In genomic region chr3:11053926-11054503, GRCh38 we compare ENCODE assay signal across 15 cellular contexts.
DNase-seq lines count a peak whose midpoint lies in the region; ATAC-seq, FAIRE-seq and TF ChIP-seq lines count a peak whose summit lies in the region.
"Had no signal": no experiment of that assay in that cellular context is flagged by ENCODE, and none has a peak within 500 bp of the region (broad histone marks: within the 10 kb centered on the region; RNA-seq: fewer than 3 reads in every experiment).

No MANE protein-coding gene starts in this region.

- H4K20me1 ChIP-seq in PC-3 (ENCODE audit: low read length): no peaks in the 10 kb centered on the region
- H4K20me1 ChIP-seq: BLaER1 had no signal

- H3K27me3 Mint-ChIP-seq in natural killer cell treated with Interleukin-12 subunit alpha and Interleukin-12 subunit beta and Interleukin-15 and Interleukin-18, amount 100 ng/mL, for 72 hours: peaks cover 21 to 41% of the 10 kb centered on the region in 2 donors

- no peaks in the 10 kb centered on the region for H3K79me2 ChIP-seq in PC-3 (ENCODE audit: low read length)

- DNase-seq in PC-3 (peak; percentile 52), bronchial epithelial cell (ENCODE audit: low read depth) (peak; percentile 79), fibroblast of mammary gland (ENCODE audit: low read depth) (peak; percentile 3), HPDE6-E6E7 (ENCODE audit: extremely low spot score) (no peak), GM12892 (ENCODE audit: insufficient read length) (no peak)
- DNase-seq in natural killer cell treated with Interleukin-12 subunit alpha and Interleukin-12 subunit beta and Interleukin-15 and Interleukin-18, amount 100 ng/mL, for 72 hours (ENCODE audit: low spot score): no peak
- DNase-seq: AML-193; Caco-2; CD8-positive, alpha-beta memory T cell; DND-41; GDM1 had no signal

- H3K9me2 ChIP-seq in PC-3 (replicated peaks; ENCODE audit: low read length): no peaks in the 10 kb centered on the region

- no peak for TF ChIP-seq POLR2A in GM12892 (IDR thresholded peaks at IDR 0.05; ENCODE audit: low read depth, low read length)

- no peaks in the 10 kb centered on the region for H3K36me3 Mint-ChIP-seq in natural killer cell treated with Interleukin-12 subunit alpha and Interleukin-12 subunit beta and Interleukin-15 and Interleukin-18, amount 100 ng/mL, for 72 hours
- H3K36me3 Mint-ChIP-seq: CD8-positive, alpha-beta memory T cell; IgD-negative memory B cell had no signal

- H3F3A ChIP-seq in PC-3 (ENCODE audit: low read length, unreplicated experiment): no peaks in the 10 kb centered on the region

- POLR2A ChIA-PET in PC-3 (lab: Charles Lee; ENCODE audit: unreplicated experiment): interaction anchor here (0.6 kb wide), 1 partner anchor 110 kb away, joined by 3 read pairs; no protein-coding TSS in a partner anchor

- intact Hi-C loops in PC-3 (cut with micrococcal nuclease): no loop called here

- no peaks in the 10 kb centered on the region for H3K4me1 ChIP-seq in PC-3 (ENCODE audit: insufficient read depth, low read length)
- H3K4me1 ChIP-seq: Caco-2 had no signal

- TF ChIP-seq CTCF in PC-3 (conservative IDR thresholded peaks at IDR 0.05; ENCODE audit: low read depth, low read length) (no peak), bronchial epithelial cell (IDR thresholded peaks at IDR 0.05; ENCODE audit: insufficient read depth, low read length, severe bottlenecking) (no peak), fibroblast of mammary gland (conservative IDR thresholded peaks at IDR 0.05; ENCODE audit: control insufficient read depth, insufficient read depth, low read depth, low read length) (no peak)

- H3K36me3 ChIP-seq in PC-3 (ENCODE audit: low read depth, low read length): no peaks in the 10 kb centered on the region
- no peaks in the 10 kb centered on the region for H3K36me3 ChIP-seq in bronchial epithelial cell (ENCODE audit: control insufficient read depth, insufficient read depth, low read length)
- H3K36me3 ChIP-seq: BLaER1 had no signal

- H3K9me3 ChIP-seq in PC-3 (ENCODE audit: low read length): no peaks in the 10 kb centered on the region
- H3K9me3 ChIP-seq: BLaER1, Caco-2 had no signal

- no peak overlapping the region for H3K4me3 ChIP-seq in PC-3 (ENCODE audit: low read length)
- H3K4me3 ChIP-seq in bronchial epithelial cell (ENCODE audit: low read depth, low read length): no peak overlapping the region
- no peak overlapping the region for H3K4me3 ChIP-seq in fibroblast of mammary gland (ENCODE audit: control insufficient read depth, low read depth, low read length)
- H3K4me3 ChIP-seq: BLaER1 had no signal

- no peak overlapping the region for H3K4me2 ChIP-seq in PC-3 (ENCODE audit: low read length)
- H3K4me2 ChIP-seq: BLaER1 had no signal

- no peak overlapping the region for H2AFZ ChIP-seq in PC-3 (ENCODE audit: low read length)

- BruUV-seq in PC-3 (replicated peaks; lab: Mats Ljungman, UMichigan): no TSS peak

- H3K9ac ChIP-seq in PC-3 (ENCODE audit: low read length): no peak overlapping the region
- H3K9ac ChIP-seq: BLaER1 had no signal

- no peak overlapping the region for H3K27ac Mint-ChIP-seq in natural killer cell treated with Interleukin-12 subunit alpha and Interleukin-12 subunit beta and Interleukin-15 and Interleukin-18, amount 100 ng/mL, for 72 hours
- H3K27ac Mint-ChIP-seq: CD8-positive, alpha-beta memory T cell; IgD-negative memory B cell had no signal

- H3K27me3 ChIP-seq in PC-3 (ENCODE audit: low read length): peaks cover 28% of the 10 kb centered on the region
- peaks cover 5% of the 10 kb centered on the region for H3K27me3 ChIP-seq in bronchial epithelial cell (ENCODE audit: control insufficient read depth, insufficient read depth, low read length)
- H3K27me3 ChIP-seq: BLaER1 had no signal

- H3K4me1 Mint-ChIP-seq in natural killer cell treated with Interleukin-12 subunit alpha and Interleukin-12 subunit beta and Interleukin-15 and Interleukin-18, amount 100 ng/mL, for 72 hours (ENCODE audit: low read depth in 2 of 2): no peaks in the 10 kb centered on the region
- H3K4me1 Mint-ChIP-seq: CD8-positive, alpha-beta memory T cell had no signal

- CTCF ChIA-PET in PC-3 (lab: Charles Lee): interaction anchor here (0.7 to 2.0 kb wide), 2 partner anchors 52 to 103 kb away, joined by 3 to 8 read pairs; no protein-coding TSS in a partner anchor

- H3K9me3 Mint-ChIP-seq in natural killer cell treated with Interleukin-12 subunit alpha and Interleukin-12 subunit beta and Interleukin-15 and Interleukin-18, amount 100 ng/mL, for 72 hours: no peaks in the 10 kb centered on the region
- H3K9me3 Mint-ChIP-seq: IgD-negative memory B cell had no signal

- FAIRE-seq in bronchial epithelial cell (lab: Jason Lieb, UNC): no peak
- FAIRE-seq in GM12892 (lab: Jason Lieb, UNC): no peak
- FAIRE-seq: H54 had no signal

- peak; percentile 85 for ATAC-seq in PC-3
- ATAC-seq in natural killer cell treated with Interleukin-12 subunit alpha and Interleukin-12 subunit beta and Interleukin-15 and Interleukin-18, amount 100 ng/mL, for 72 hours: no peak
- ATAC-seq: HCT116 had no signal

- H3K27ac ChIP-seq in PC-3 (ENCODE audit: low read length): no peak overlapping the region
- H3K27ac ChIP-seq: BLaER1 had no signal

- H3K4me3 Mint-ChIP-seq in natural killer cell treated with Interleukin-12 subunit alpha and Interleukin-12 subunit beta and Interleukin-15 and Interleukin-18, amount 100 ng/mL, for 72 hours: no peak overlapping the region
- H3K4me3 Mint-ChIP-seq: CD8-positive, alpha-beta memory T cell; IgD-negative memory B cell had no signal

Comparison
In these comparisons a context has a peak if more than half of its experiments do, and no peak if none do; other contexts are left out.
1. DNase-seq: peak in PC-3 (single experiment), bronchial epithelial cell (single experiment) and fibroblast of mammary gland (single experiment); none in HPDE6-E6E7 (single experiment), GM12892 (single experiment) and natural killer cell treated with Interleukin-12 subunit alpha and Interleukin-12 subunit beta and Interleukin-15 and Interleukin-18, amount 100 ng/mL, for 72 hours (single experiment).